ENCODE assay signal across 22 cellular contexts in genomic region chr9:127640908-127641545, GRCh38.
"Had no signal": no experiment of that assay in that cellular context is flagged by ENCODE, and none has a peak within 500 bp of the region (broad histone marks: within the 10 kb centered on the region; RNA-seq: fewer than 3 reads in every experiment).

No MANE protein-coding gene starts in this region.

- H3K36me3 ChIP-seq: esophagus muscularis mucosa, heart right ventricle, thoracic aorta had no signal

- H3K27ac ChIP-seq: foreskin keratinocyte, thoracic aorta had no signal

- DNase-seq: activated CD4-positive, alpha-beta T cell treated with anti-CD3 and anti-CD28 coated beads for 4 hours; activated CD4-positive, alpha-beta T cell treated with anti-CD3 and anti-CD28 coated beads, Interleukin-2, amount 50 U/mL, for 4 hours; activated naive CD4-positive, alpha-beta T cell; activated T-cell treated with anti-CD3 and anti-CD28 coated beads for 4 hours; activated T-cell treated with anti-CD3 and anti-CD28 coated beads, Interleukin-2, amount 50 U/mL, for 72 hours; anterior cingulate cortex; dermis blood vessel endothelial cell; effector CD4-positive, alpha-beta T cell; foreskin keratinocyte; heart right ventricle; mesendoderm; stimulated activated CD4-positive, alpha-beta T cell treated with anti-CD3 and anti-CD28 coated beads, Interleukin-12 subunit alpha, Interleukin-12 subunit beta, amount 100 ng/mL, for 4 hours; stimulated activated CD4-positive, alpha-beta T cell treated with anti-CD3 and anti-CD28 coated beads, Interleukin-4, amount 100 ng/mL, for 1 hour; stimulated activated naive CD8-positive, alpha-beta T cell treated with anti-CD3 and anti-CD28 coated beads, Interleukin-15, Interleukin-2, amounts not matched to agents 100 U/mL and 50 U/mL, for 24 hours; T-cell had no signal

- H3K27me3 ChIP-seq: esophagus muscularis mucosa, foreskin keratinocyte, heart right ventricle had no signal

- H3K4me1 ChIP-seq: foreskin keratinocyte had no signal

- H3K4me3 ChIP-seq: esophagus muscularis mucosa, lung, skin epidermis had no signal

- H3K9me3 ChIP-seq: esophagus muscularis mucosa, heart right ventricle, thoracic aorta had no signal

- ATAC-seq: activated naive CD4-positive, alpha-beta T cell treated with anti-CD3 and anti-CD28 coated beads, Interleukin-2, amount 50 U/mL, for 72 hours; activated T-cell treated with anti-CD3 and anti-CD28 coated beads, Interleukin-2, amount 50 U/mL, for 72 hours; foreskin keratinocyte; heart right ventricle; natural killer cell treated with Interleukin-12 subunit alpha and Interleukin-12 subunit beta and Interleukin-15 and Interleukin-18, amount 100 ng/mL, for 72 hours; sciatic nerve; stimulated activated naive CD8-positive, alpha-beta T cell treated with anti-CD3 and anti-CD28 coated beads, Interleukin-15, Interleukin-2, amounts not matched to agents 100 U/mL and 50 U/mL, for 24 hours; T-cell had no signal
